Comparison of ENCODE assay signal across 2 cellular contexts in the genomic region with DNA sequence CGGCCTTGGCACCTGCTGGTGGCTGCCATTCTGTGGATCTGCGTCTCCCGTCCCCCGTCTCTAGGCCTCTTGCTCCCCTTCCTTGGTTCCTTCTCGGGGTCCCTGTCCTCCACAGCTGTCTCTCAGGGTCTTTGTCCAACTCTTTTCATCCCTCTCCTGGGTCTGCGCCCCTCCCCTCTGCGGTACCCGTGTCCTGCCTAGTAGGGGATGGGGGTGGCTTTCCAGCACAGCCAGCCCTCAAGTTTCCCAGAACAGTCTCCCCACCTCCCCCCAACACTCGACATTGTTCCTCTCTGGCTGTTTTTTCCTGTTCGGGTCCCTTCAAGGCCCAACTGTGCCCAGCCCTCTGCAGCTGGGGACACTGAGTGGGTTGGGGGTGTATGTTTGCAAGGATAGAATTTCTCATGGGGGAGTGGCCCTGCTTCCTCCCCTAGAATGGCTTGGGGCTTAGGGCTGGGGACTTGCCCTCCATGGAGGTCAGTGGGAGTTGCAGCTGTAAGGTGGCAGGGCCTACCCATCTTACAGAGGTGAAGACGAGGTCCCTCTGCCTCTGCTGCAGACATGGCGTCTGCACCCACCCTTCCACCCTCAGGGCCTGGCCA.
A peak's percentile ranks its signal among the peaks of the same experiment; 100 is the strongest.
TF ChIP-seq lines count a peak whose summit lies in the region.

No MANE protein-coding gene starts in this region.

TF ChIP-seq in WTC11, 78 proteins besides CTCF, POLR2A, EP300 and RAD21 (continues in another document):
- TF ChIP-seq TP53 (CRISPR knock-in tag; IDR thresholded peaks at IDR 0.05): no peak
- no peak for TF ChIP-seq ZBTB43 (CRISPR knock-in tag; IDR thresholded peaks at IDR 0.05)
- TF ChIP-seq FOXP1 (CRISPR knock-in tag; IDR thresholded peaks at IDR 0.05; ENCODE audit: borderline replicate concordance): no peak
- no peak for TF ChIP-seq TEAD4 (CRISPR knock-in tag; IDR thresholded peaks at IDR 0.05)
- TF ChIP-seq ZNF396 (CRISPR knock-in tag; IDR thresholded peaks at IDR 0.05; ENCODE audit: borderline replicate concordance): no peak
- no peak for TF ChIP-seq ZNF121 (CRISPR knock-in tag; IDR thresholded peaks at IDR 0.05)
- TF ChIP-seq ELF4 (CRISPR knock-in tag; IDR thresholded peaks at IDR 0.05; ENCODE audit: low read depth): no peak
- no peak for TF ChIP-seq SMAD3 (CRISPR knock-in tag; IDR thresholded peaks at IDR 0.05; ENCODE audit: borderline replicate concordance)
- no peak for TF ChIP-seq TCF7 (CRISPR knock-in tag; IDR thresholded peaks at IDR 0.05; ENCODE audit: low read depth)
- no peak for TF ChIP-seq ATF6 (CRISPR knock-in tag; IDR thresholded peaks at IDR 0.05)
- no peak for TF ChIP-seq ARID4B (CRISPR knock-in tag; IDR thresholded peaks at IDR 0.05; ENCODE audit: borderline replicate concordance)
- no peak for TF ChIP-seq USF1 (CRISPR knock-in tag; IDR thresholded peaks at IDR 0.05)
- TF ChIP-seq, protein P1, sequence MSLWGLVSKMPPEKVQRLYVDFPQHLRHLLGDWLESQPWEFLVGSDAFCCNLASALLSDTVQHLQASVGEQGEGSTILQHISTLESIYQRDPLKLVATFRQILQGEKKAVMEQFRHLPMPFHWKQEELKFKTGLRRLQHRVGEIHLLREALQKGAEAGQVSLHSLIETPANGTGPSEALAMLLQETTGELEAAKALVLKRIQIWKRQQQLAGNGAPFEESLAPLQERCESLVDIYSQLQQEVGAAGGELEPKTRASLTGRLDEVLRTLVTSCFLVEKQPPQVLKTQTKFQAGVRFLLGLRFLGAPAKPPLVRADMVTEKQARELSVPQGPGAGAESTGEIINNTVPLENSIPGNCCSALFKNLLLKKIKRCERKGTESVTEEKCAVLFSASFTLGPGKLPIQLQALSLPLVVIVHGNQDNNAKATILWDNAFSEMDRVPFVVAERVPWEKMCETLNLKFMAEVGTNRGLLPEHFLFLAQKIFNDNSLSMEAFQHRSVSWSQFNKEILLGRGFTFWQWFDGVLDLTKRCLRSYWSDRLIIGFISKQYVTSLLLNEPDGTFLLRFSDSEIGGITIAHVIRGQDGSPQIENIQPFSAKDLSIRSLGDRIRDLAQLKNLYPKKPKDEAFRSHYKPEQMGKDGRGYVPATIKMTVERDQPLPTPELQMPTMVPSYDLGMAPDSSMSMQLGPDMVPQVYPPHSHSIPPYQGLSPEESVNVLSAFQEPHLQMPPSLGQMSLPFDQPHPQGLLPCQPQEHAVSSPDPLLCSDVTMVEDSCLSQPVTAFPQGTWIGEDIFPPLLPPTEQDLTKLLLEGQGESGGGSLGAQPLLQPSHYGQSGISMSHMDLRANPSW (CRISPR knock-in tag; conservative IDR thresholded peaks at IDR 0.05; ENCODE audit: low read depth): no peak
- TF ChIP-seq NFE2L1 (CRISPR knock-in tag; IDR thresholded peaks at IDR 0.05): no peak
- no peak for TF ChIP-seq CREB1 (CRISPR knock-in tag; IDR thresholded peaks at IDR 0.05)

TF ChIP-seq in HepG2, 621 proteins besides CTCF, POLR2A, EP300 and RAD21:
- TF ChIP-seq ZHX1 (CRISPR knock-in tag; IDR thresholded peaks at IDR 0.05; ENCODE audit: low read depth): no peak
- peak; percentile 43; the same call in 1 of the 2 replicates for TF ChIP-seq KDM2A (CRISPR knock-in tag; IDR thresholded peaks at IDR 0.05; ENCODE audit: borderline replicate concordance, low read depth)
- TF ChIP-seq CHCHD3 (CRISPR knock-in tag; IDR thresholded peaks at IDR 0.05): no peak
- TF ChIP-seq JARID2 (CRISPR knock-in tag; IDR thresholded peaks at IDR 0.05; ENCODE audit: insufficient replicate concordance): no peak
- TF ChIP-seq, protein P2, sequence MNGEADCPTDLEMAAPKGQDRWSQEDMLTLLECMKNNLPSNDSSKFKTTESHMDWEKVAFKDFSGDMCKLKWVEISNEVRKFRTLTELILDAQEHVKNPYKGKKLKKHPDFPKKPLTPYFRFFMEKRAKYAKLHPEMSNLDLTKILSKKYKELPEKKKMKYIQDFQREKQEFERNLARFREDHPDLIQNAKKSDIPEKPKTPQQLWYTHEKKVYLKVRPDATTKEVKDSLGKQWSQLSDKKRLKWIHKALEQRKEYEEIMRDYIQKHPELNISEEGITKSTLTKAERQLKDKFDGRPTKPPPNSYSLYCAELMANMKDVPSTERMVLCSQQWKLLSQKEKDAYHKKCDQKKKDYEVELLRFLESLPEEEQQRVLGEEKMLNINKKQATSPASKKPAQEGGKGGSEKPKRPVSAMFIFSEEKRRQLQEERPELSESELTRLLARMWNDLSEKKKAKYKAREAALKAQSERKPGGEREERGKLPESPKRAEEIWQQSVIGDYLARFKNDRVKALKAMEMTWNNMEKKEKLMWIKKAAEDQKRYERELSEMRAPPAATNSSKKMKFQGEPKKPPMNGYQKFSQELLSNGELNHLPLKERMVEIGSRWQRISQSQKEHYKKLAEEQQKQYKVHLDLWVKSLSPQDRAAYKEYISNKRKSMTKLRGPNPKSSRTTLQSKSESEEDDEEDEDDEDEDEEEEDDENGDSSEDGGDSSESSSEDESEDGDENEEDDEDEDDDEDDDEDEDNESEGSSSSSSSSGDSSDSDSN (CRISPR knock-in tag; IDR thresholded peaks at IDR 0.05): no peak
- no peak for TF ChIP-seq ZNF558 (CRISPR knock-in tag; IDR thresholded peaks at IDR 0.05; ENCODE audit: borderline replicate concordance)
- TF ChIP-seq ZNF276 (CRISPR knock-in tag; IDR thresholded peaks at IDR 0.05; ENCODE audit: low read depth): no peak
- TF ChIP-seq RBFOX2 (IDR thresholded peaks at IDR 0.05; ENCODE audit: low read depth, low read length): peak; percentile 0; the same call in 1 of the 2 replicates
- TF ChIP-seq, protein P3, sequence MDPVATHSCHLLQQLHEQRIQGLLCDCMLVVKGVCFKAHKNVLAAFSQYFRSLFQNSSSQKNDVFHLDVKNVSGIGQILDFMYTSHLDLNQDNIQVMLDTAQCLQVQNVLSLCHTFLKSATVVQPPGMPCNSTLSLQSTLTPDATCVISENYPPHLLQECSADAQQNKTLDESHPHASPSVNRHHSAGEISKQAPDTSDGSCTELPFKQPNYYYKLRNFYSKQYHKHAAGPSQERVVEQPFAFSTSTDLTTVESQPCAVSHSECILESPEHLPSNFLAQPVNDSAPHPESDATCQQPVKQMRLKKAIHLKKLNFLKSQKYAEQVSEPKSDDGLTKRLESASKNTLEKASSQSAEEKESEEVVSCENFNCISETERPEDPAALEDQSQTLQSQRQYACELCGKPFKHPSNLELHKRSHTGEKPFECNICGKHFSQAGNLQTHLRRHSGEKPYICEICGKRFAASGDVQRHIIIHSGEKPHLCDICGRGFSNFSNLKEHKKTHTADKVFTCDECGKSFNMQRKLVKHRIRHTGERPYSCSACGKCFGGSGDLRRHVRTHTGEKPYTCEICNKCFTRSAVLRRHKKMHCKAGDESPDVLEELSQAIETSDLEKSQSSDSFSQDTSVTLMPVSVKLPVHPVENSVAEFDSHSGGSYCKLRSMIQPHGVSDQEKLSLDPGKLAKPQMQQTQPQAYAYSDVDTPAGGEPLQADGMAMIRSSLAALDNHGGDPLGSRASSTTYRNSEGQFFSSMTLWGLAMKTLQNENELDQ (CRISPR knock-in tag; IDR thresholded peaks at IDR 0.05; ENCODE audit: borderline replicate concordance): no peak
- TF ChIP-seq POLR2AphosphoS5 (IDR thresholded peaks at IDR 0.05; ENCODE audit: low read depth, low read length): peak; percentile 35; the same call in 1 of the 2 replicates
- TF ChIP-seq, protein P4, sequence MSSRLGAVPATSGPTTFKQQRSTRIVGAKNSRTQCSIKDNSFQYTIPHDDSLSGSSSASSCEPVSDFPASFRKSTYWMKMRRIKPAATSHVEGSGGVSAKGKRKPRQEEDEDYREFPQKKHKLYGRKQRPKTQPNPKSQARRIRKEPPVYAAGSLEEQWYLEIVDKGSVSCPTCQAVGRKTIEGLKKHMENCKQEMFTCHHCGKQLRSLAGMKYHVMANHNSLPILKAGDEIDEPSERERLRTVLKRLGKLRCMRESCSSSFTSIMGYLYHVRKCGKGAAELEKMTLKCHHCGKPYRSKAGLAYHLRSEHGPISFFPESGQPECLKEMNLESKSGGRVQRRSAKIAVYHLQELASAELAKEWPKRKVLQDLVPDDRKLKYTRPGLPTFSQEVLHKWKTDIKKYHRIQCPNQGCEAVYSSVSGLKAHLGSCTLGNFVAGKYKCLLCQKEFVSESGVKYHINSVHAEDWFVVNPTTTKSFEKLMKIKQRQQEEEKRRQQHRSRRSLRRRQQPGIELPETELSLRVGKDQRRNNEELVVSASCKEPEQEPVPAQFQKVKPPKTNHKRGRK (CRISPR knock-in tag; IDR thresholded peaks at IDR 0.05): no peak
